Comparison of ENCODE assay signal across 19 cellular contexts in the genomic region with DNA sequence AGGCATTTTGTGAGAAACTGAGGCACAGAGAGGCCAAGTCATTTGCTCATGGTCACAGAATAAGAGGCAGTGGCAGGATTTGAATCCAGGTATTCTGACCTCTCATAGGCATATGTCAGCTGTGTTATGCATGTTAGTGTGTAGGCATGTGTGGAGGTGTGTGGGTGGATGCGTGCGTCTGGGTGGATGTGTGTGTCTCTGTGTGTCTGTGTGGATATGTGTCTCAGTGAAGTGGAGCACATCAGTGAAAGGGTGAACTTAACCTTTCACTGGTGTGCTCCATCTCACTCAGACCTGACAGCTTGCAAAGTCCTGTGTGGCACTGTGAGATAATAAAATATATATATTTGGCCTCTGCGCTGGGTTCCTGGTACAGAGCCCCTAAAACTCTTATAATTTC. TPM values are rescaled to one million over a fixed set of nuclear protein-coding genes. Genes with fewer than 3 reads are reported as not detected.
DNase-seq lines count a peak whose midpoint lies in the region; ATAC-seq and TF ChIP-seq lines count a peak whose summit lies in the region.
"Had no signal": no experiment of that assay in that cellular context is flagged by ENCODE, and none has a peak within 500 bp of the region (broad histone marks: within the 10 kb centered on the region; RNA-seq: fewer than 3 reads in every experiment).

No MANE protein-coding gene starts in this region.

- peaks cover 4% of the 10 kb centered on the region for H3K4me1 ChIP-seq in cardiac muscle cell (ENCODE audit: low read depth)
- peaks cover 17% of the 10 kb centered on the region for H3K4me1 ChIP-seq in right cardiac atrium (ENCODE audit: control insufficient read depth, insufficient read depth, low read length)
- peaks cover 15% of the 10 kb centered on the region for H3K4me1 ChIP-seq in IMR-90 (ENCODE audit: control insufficient read depth, insufficient read depth, low read length)

- H4K8ac ChIP-seq in IMR-90 (ENCODE audit: low read depth in 2 of 2, low read length in 2 of 2): no peak overlapping the region

- no peak overlapping the region for H4K5ac ChIP-seq in IMR-90 (ENCODE audit: low read depth, low read length)

- H4K91ac ChIP-seq in IMR-90 (ENCODE audit: insufficient read depth, low read depth, low read length): no peak overlapping the region

- H3K36me3 ChIP-seq in cardiac muscle cell: peaks cover 11% of the 10 kb centered on the region
- peaks cover 14% of the 10 kb centered on the region for H3K36me3 ChIP-seq in IMR-90 (ENCODE audit: control insufficient read depth, insufficient read depth, low read length)

- H3K9ac ChIP-seq in IMR-90 (ENCODE audit: low read depth, low read length): no peak overlapping the region

- dilution Hi-C loops in IMR-90 (cut with HindIII; ENCODE audit: low sequenced_read_pairs, unreplicated experiment): no loop called here

- no peaks in the 10 kb centered on the region for H3K9me3 Mint-ChIP-seq in naive B cell

- 93% methylated on average over 3 of the region's 3 CpGs for WGBS in right cardiac atrium
- WGBS in IMR-90 (ENCODE audit: extremely low coverage in 2 of 2, insufficient read length in 1 of 2), 2 experiments: no CpG with 5 or more reads among the region's 3 CpGs

- peak overlapping the region in 4 of 6 donors; percentile 69 to 85 (median 76) for H3K27ac Mint-ChIP-seq in naive B cell

- no peaks in the 10 kb centered on the region for H3K27me3 Mint-ChIP-seq in naive B cell

- no TSS peak for BruUV-seq in IMR-90 (replicated peaks; lab: Mats Ljungman, UMichigan)

- no peak for TF ChIP-seq RAD21 in IMR-90 (IDR thresholded peaks at IDR 0.05; ENCODE audit: low read length)

- ATAC-seq in right cardiac atrium (no peak), IMR-90 (ENCODE audit: low read depth) (no peak), naive B cell (ENCODE audit: low read depth in 2 of 2) (no peak)
- ATAC-seq: HCT116 had no signal

- no peaks in the 10 kb centered on the region for H3K27me3 ChIP-seq in cardiac muscle cell
- no peaks in the 10 kb centered on the region for H3K27me3 ChIP-seq in right cardiac atrium (ENCODE audit: control insufficient read depth, insufficient read depth)
- H3K27me3 ChIP-seq in IMR-90 (ENCODE audit: control insufficient read depth, insufficient read depth, low read length): no peaks in the 10 kb centered on the region

- POLR2A ChIA-PET in IMR-90 (lab: Charles Lee; ENCODE audit: unreplicated experiment): interaction anchor here (1.0 kb wide), 1 partner anchor 84 kb away, joined by 3 read pairs; a partner anchor contains a TSS

- CTCF ChIA-PET in IMR-90 (lab: Yijun Ruan, JAX): no interaction called here

- H2AFZ ChIP-seq in IMR-90 (replicated peaks; ENCODE audit: low read length, poor library complexity): no peak overlapping the region

- peaks cover 19% of the 10 kb centered on the region for H3K9me1 ChIP-seq in IMR-90 (ENCODE audit: insufficient read depth, low read length)

- no peak for TF ChIP-seq POLR2A in IMR-90 (IDR thresholded peaks at IDR 0.05; ENCODE audit: low read depth, low read length)

- H2AK9ac ChIP-seq in IMR-90 (replicated peaks; ENCODE audit: low read depth, low read length, poor library complexity): no peak overlapping the region

- no peak overlapping the region for H3K23ac ChIP-seq in IMR-90 (ENCODE audit: low read depth, low read length)

- peak overlapping the region; percentile 24 for H2BK5ac ChIP-seq in IMR-90 (ENCODE audit: low read depth, low read length, poor library complexity, severe bottlenecking)

- H3K56ac ChIP-seq in IMR-90 (ENCODE audit: extremely low read depth, insufficient read depth, low read length): no peak overlapping the region

- peaks cover 8 to 13% of the 10 kb centered on the region in 2 donors for H3K36me3 Mint-ChIP-seq in naive B cell

- H3K27ac ChIP-seq in cardiac muscle cell (peak overlapping the region; percentile 39), right cardiac atrium (ENCODE audit: low read length) (no peak overlapping the region), IMR-90 (ENCODE audit: insufficient read depth, low read length) (no peak overlapping the region)
- H3K27ac ChIP-seq: C4-2B had no signal

- no peak for DNase-seq in cardiac muscle cell (ENCODE audit: low read depth in 1 of 2, low spot score in 1 of 2)
- no peak for DNase-seq in right cardiac atrium
- DNase-seq in IMR-90: no peak
- no peak for DNase-seq in naive B cell
- no peak for DNase-seq in SW480 (ENCODE audit: low spot score)
- DNase-seq in NCI-H2107 (lab: John Stamatoyannopoulos, UW): no peak
- DNase-seq in DMS153 (lab: John Stamatoyannopoulos, UW): no peak
- no peak for DNase-seq in GM20000 (ENCODE audit: low spot score)
- DNase-seq: COR-L47, KG1, NCI-H1436, NCI-H2029, NCI-H2171 treated with DMSO at 0.1 percent for 48 hours, NCI-H446 treated with DMSO at 0.1 percent for 48 hours, NCI-H748 treated with DMSO at 0.1 percent for 48 hours, OCI-M1, SIG-M5 had no signal

- no peaks in the 10 kb centered on the region; the same call in 1 of the 2 replicates for H4K20me1 ChIP-seq in IMR-90 (ENCODE audit: insufficient read depth, low read length)

- H3K4me1 Mint-ChIP-seq in naive B cell: peaks cover 31 to 42% (median 31%) of the 10 kb centered on the region in 3 donors

- in situ Hi-C loops in IMR-90 (cut with MboI; ENCODE audit: low sequenced_read_pairs): no loop called here

- no peak overlapping the region for H3K4me3 Mint-ChIP-seq in naive B cell

- no peak overlapping the region; the same call in 1 of the 2 replicates for H2BK120ac ChIP-seq in IMR-90 (ENCODE audit: low read depth, low read length)

- intact Hi-C loops in right cardiac atrium (cut with DNase I): loop anchor here in 1 of 4 donors (2.0 kb wide), 1 partner anchor 58 kb away; a partner anchor contains a TSS
- intact Hi-C loops in IMR-90 (cut with micrococcal nuclease): no loop called here

- TF ChIP-seq CTCF in cardiac muscle cell (IDR thresholded peaks at IDR 0.05; ENCODE audit: low read depth, low read length) (no peak), IMR-90 (conservative IDR thresholded peaks at IDR 0.05; ENCODE audit: low read depth, low read length) (no peak), GM20000 (IDR thresholded peaks at IDR 0.05; ENCODE audit: extremely low read depth, missing control alignments) (no peak)

- no peak overlapping the region for H3K14ac ChIP-seq in IMR-90 (replicated peaks; ENCODE audit: low read depth, low read length)

- peak overlapping the region; percentile 93; the same call in 1 of the 2 replicates for H2AK5ac ChIP-seq in IMR-90 (ENCODE audit: low read depth, low read length)

- H3K79me1 ChIP-seq in IMR-90 (ENCODE audit: low read depth in 1 of 2, low read length in 2 of 2): peaks cover 5 to 31% of the 10 kb centered on the region in 2 experiments; a peak in 3 of 4 replicates

- H3K4ac ChIP-seq in IMR-90 (ENCODE audit: low read depth, low read length): no peak overlapping the region

- no peak overlapping the region for H3K18ac ChIP-seq in IMR-90 (ENCODE audit: low read depth, low read length)

- H2BK20ac ChIP-seq in IMR-90 (ENCODE audit: low read depth, low read length): no peak overlapping the region; the same call in 1 of the 2 replicates

- no peak overlapping the region for H2BK15ac ChIP-seq in IMR-90 (ENCODE audit: low read depth, low read length)

- H3K9me3 ChIP-seq in cardiac muscle cell (ENCODE audit: low read depth) (no peaks in the 10 kb centered on the region), right cardiac atrium (ENCODE audit: control insufficient read depth, low read length) (no peaks in the 10 kb centered on the region), IMR-90 (ENCODE audit: control insufficient read depth, insufficient read depth, low read length) (no peaks in the 10 kb centered on the region)

- H3K4me2 ChIP-seq in IMR-90 (ENCODE audit: low read depth, low read length): no peak overlapping the region

- H3K4me3 ChIP-seq in cardiac muscle cell (no peak overlapping the region), right cardiac atrium (ENCODE audit: low read length) (no peak overlapping the region), IMR-90 (ENCODE audit: insufficient read depth, low read depth, low read length) (no peak overlapping the region)

TF ChIP-seq in IMR-90, 13 proteins besides CTCF, POLR2A, EP300 and RAD21 (continues in another document):
- TF ChIP-seq, protein P1, sequence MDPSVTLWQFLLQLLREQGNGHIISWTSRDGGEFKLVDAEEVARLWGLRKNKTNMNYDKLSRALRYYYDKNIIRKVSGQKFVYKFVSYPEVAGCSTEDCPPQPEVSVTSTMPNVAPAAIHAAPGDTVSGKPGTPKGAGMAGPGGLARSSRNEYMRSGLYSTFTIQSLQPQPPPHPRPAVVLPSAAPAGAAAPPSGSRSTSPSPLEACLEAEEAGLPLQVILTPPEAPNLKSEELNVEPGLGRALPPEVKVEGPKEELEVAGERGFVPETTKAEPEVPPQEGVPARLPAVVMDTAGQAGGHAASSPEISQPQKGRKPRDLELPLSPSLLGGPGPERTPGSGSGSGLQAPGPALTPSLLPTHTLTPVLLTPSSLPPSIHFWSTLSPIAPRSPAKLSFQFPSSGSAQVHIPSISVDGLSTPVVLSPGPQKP (IDR thresholded peaks at IDR 0.05; ENCODE audit: borderline replicate concordance, low read depth, low read length): no peak
- TF ChIP-seq BHLHE40 (IDR thresholded peaks at IDR 0.05; ENCODE audit: low read depth, low read length) (no peak), NFE2L2 (IDR thresholded peaks at IDR 0.05; ENCODE audit: low read depth, low read length) (no peak), CHD1 (IDR thresholded peaks at IDR 0.05; ENCODE audit: low read depth, low read length) (no peak), FOS (IDR thresholded peaks at IDR 0.05; ENCODE audit: low read depth, low read length) (no peak), MAZ (IDR thresholded peaks at IDR 0.05; ENCODE audit: borderline replicate concordance, low read depth, low read length) (no peak), SMC3 (IDR thresholded peaks at IDR 0.05; ENCODE audit: low read depth, low read length) (no peak)

RNA-seq across cellular contexts. Expression of a gene that starts 32.0 kb away (rescaled TPM):
- total RNA-seq in cardiac muscle cell (16.4 and 17.6 TPM in 2 replicates), right cardiac atrium (10 to 100 TPM; 16.6 to 17.3 (median 17.0) TPM), IMR-90 (2012; rRNA removed) (36.0 and 37.8 TPM in 2 replicates)
- polyA plus RNA-seq in cardiac muscle cell (16.4 and 25.0 TPM in 2 replicates), right cardiac atrium (9.4 TPM), IMR-90 (2012; rRNA removed) (8.6 and 11.1 TPM in 2 replicates), naive B cell (ENCODE audit: low read depth in 6 of 6) (10 to 100 TPM; 19.6 to 44.5 (median 25.8) TPM)
- polyA plus RNA-seq in IMR-90 (2012; cell fraction: cytosol; rRNA removed): 3.0 and 4.1 TPM in 2 replicates
- 1.4 and 6.1 TPM in 2 replicates for polyA plus RNA-seq in IMR-90 (2012; cell fraction: nucleus; rRNA removed; ENCODE audit: low replicate concordance)

RNA-seq across cellular contexts. Expression of a gene that starts 58.7 kb away (rescaled TPM):
- total RNA-seq in cardiac muscle cell (24.8 and 33.6 TPM in 2 replicates), right cardiac atrium (100 to 1,000 TPM in 1 of 4 donors, 10 to 100 TPM in 3; 44.0 to 137 (median 58.3) TPM), IMR-90 (2012; rRNA removed) (8.8 and 11.9 TPM in 2 replicates)
- polyA plus RNA-seq in cardiac muscle cell (22.1 and 30.0 TPM in 2 replicates), right cardiac atrium (24.7 TPM), IMR-90 (2012; rRNA removed) (37.6 and 37.8 TPM in 2 replicates), naive B cell (ENCODE audit: low read depth in 6 of 6) (100 to 1,000 TPM in 1 of 6 donors, 10 to 100 TPM in 5; 30.4 to 112 (median 72.8) TPM)
- 28.7 and 34.0 TPM in 2 replicates for polyA plus RNA-seq in IMR-90 (2012; cell fraction: cytosol; rRNA removed)
- polyA plus RNA-seq in IMR-90 (2012; cell fraction: nucleus; rRNA removed; ENCODE audit: low replicate concordance): 15.4 and 23.3 TPM in 2 replicates
